ENCODE assay signal across 12 cellular contexts in the genomic region with DNA sequence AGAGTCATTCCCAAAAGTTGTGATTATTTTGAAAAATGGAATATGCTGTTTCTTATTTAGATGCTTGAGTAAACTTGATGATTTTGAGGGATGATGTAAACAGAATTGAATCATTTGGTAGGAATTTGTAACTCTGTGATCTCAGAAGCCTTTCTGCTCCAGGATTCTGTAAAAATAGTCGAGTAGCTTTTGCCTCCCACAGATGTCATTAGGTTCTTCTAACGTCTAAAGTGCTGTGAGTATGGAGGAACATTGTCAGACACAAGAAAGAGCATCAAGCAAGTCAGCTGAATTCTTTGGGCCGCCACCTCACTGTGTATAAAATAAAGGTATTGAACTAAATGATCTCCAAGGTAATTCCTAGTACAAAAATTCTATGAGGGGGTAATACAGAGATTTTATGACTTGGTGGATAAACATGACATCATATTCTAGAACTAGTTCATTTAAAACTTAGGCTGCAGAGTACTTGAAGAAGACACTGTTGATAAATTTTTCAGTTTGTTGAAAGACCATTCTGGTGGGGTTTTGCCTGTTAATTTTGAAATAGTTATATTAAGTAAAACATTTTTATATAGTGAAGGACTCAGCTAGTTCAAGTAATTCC. TPM values are rescaled to one million over a fixed set of nuclear protein-coding genes. Genes with fewer than 3 reads are reported as not detected.
DNase-seq lines count a peak whose midpoint lies in the region; ATAC-seq and TF ChIP-seq lines count a peak whose summit lies in the region.
"Had no signal": no experiment of that assay in that cellular context is flagged by ENCODE, and none has a peak within 500 bp of the region (broad histone marks: within the 10 kb centered on the region; RNA-seq: fewer than 3 reads in every experiment).

No MANE protein-coding gene starts in this region.

- ATAC-seq in naive B cell (ENCODE audit: low read depth in 2 of 2): no peak

- TF ChIP-seq CTCF in AG10803 (conservative IDR thresholded peaks at IDR 0.05; ENCODE audit: low read length) (no peak), HL-60 (IDR thresholded peaks at IDR 0.05; ENCODE audit: insufficient read depth, low read length) (no peak), cardiac fibroblast (IDR thresholded peaks at IDR 0.05; ENCODE audit: low read depth, low read length) (no peak)

- CTCF ChIA-PET in HEK293T (lab: Yijun Ruan, JAX): no interaction called here

- DNase-seq in AG10803 (ENCODE audit: low read depth) (peak; percentile 68), HL-60 (ENCODE audit: low read depth in 1 of 2, low spot score in 1 of 2) (no peak), cardiac fibroblast (ENCODE audit: low read depth in 2 of 2) (peak; percentile 58 to 85), naive B cell (no peak), 8988T (no peak), amniotic stem cell (lab: John Stamatoyannopoulos, UW) (no peak), HEK293T (ENCODE audit: extremely low spot score) (no peak), immature natural killer cell (no peak)
- DNase-seq: anterior cingulate cortex, NCI-H146, small intestine had no signal

- H3K4me3 Mint-ChIP-seq in naive B cell (peak overlapping the region in 2 of 8 donors; percentile 30 to 90), immature natural killer cell (no peak overlapping the region)

- H3K27ac Mint-ChIP-seq in naive B cell (peak overlapping the region in 4 of 6 donors; percentile 78 to 95 (median 90)), immature natural killer cell (peak overlapping the region in 3 of 6 donors; percentile 49 to 78 (median 70))

- H3K9me3 Mint-ChIP-seq in naive B cell (no peaks in the 10 kb centered on the region), immature natural killer cell (no peaks in the 10 kb centered on the region)

- peaks cover 10 to 21% of the 10 kb centered on the region in 2 donors for H3K36me3 Mint-ChIP-seq in naive B cell
- H3K36me3 Mint-ChIP-seq in immature natural killer cell: peaks cover 5 to 21% (median 5%) of the 10 kb centered on the region in 3 donors

- H3K4me3 ChIP-seq in AG10803 (ENCODE audit: low read length) (no peak overlapping the region), HL-60 (replicated peaks; ENCODE audit: insufficient read depth, low read length) (no peak overlapping the region), cardiac fibroblast (replicated peaks in 1 of 2; ENCODE audit: low read depth in 2 of 2, low read length in 2 of 2) (no peak overlapping the region)
- H3K4me3 ChIP-seq: SK-N-MC had no signal

- H3K27me3 Mint-ChIP-seq in naive B cell (no peaks in the 10 kb centered on the region), immature natural killer cell (ENCODE audit: low read depth in 3 of 3) (peaks cover 0 to 3% (median 2%) of the 10 kb centered on the region in 3 donors)

- POLR2A ChIA-PET in HEK293T (lab: Yijun Ruan, JAX): no interaction called here

- peaks cover 61 to 82% (median 81%) of the 10 kb centered on the region in 3 donors for H3K4me1 Mint-ChIP-seq in naive B cell
- peaks cover 54 to 77% of the 10 kb centered on the region in 2 donors for H3K4me1 Mint-ChIP-seq in immature natural killer cell

- no peaks in the 10 kb centered on the region for H3K27me3 ChIP-seq in HL-60 (ENCODE audit: insufficient read depth, poor library complexity, severe bottlenecking)

- H3K27ac ChIP-seq in HL-60 (replicated peaks): peak overlapping the region; percentile 93
- H3K27ac ChIP-seq: SK-N-MC had no signal

TF ChIP-seq in HEK293T, 16 proteins besides CTCF, POLR2A, EP300 and RAD21:
- TF ChIP-seq CTBP1 (IDR thresholded peaks at IDR 0.05; ENCODE audit: borderline replicate concordance) (no peak), SUZ12 (IDR thresholded peaks at IDR 0.05) (no peak), FOXA1 (IDR thresholded peaks at IDR 0.05) (no peak), BHLHE40 (IDR thresholded peaks at IDR 0.05; ENCODE audit: borderline replicate concordance) (no peak), ZNF384 (IDR thresholded peaks at IDR 0.05) (no peak), NFRKB (IDR thresholded peaks at IDR 0.05) (no peak), ELF4 (IDR thresholded peaks at IDR 0.05) (no peak), L3MBTL2 (conservative IDR thresholded peaks at IDR 0.05) (no peak), SP1 (IDR thresholded peaks at IDR 0.05) (no peak), LEF1 (IDR thresholded peaks at IDR 0.05; ENCODE audit: borderline replicate concordance) (no peak), FOXM1 (IDR thresholded peaks at IDR 0.05; ENCODE audit: borderline replicate concordance) (no peak), FOXK2 (IDR thresholded peaks at IDR 0.05) (no peak), ARNT (IDR thresholded peaks at IDR 0.05) (no peak), HDGF (IDR thresholded peaks at IDR 0.05; ENCODE audit: borderline replicate concordance) (no peak), TARDBP (IDR thresholded peaks at IDR 0.05) (no peak)
- TF ChIP-seq, protein P1, sequence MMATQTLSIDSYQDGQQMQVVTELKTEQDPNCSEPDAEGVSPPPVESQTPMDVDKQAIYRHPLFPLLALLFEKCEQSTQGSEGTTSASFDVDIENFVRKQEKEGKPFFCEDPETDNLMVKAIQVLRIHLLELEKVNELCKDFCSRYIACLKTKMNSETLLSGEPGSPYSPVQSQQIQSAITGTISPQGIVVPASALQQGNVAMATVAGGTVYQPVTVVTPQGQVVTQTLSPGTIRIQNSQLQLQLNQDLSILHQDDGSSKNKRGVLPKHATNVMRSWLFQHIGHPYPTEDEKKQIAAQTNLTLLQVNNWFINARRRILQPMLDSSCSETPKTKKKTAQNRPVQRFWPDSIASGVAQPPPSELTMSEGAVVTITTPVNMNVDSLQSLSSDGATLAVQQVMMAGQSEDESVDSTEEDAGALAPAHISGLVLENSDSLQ (IDR thresholded peaks at IDR 0.05): no peak

RNA-seq across cellular contexts. Expression of gene GPR183, which starts 1.4 kb away (rescaled TPM):
- polyA plus RNA-seq in naive B cell (ENCODE audit: low read depth in 6 of 6) (100 to 1,000 TPM in 5 of 6 donors, 10 to 100 TPM in 1; 98.3 to 487 (median 158) TPM), immature natural killer cell (100 to 1,000 TPM in 1 of 3 donors, 10 to 100 TPM in 2; 63.2 to 154 (median 87.1) TPM)

RNA-seq across cellular contexts. Expression of gene GPR18, which starts 50.4 kb away (rescaled TPM):
- polyA plus RNA-seq in naive B cell (ENCODE audit: low read depth in 6 of 6) (100 to 1,000 TPM in 5 of 6 donors, 10 to 100 TPM in 1; 70.6 to 229 (median 135) TPM), immature natural killer cell (10 to 100 TPM; 10.1 to 30.0 (median 21.1) TPM)

Comparison
In these comparisons a context has a peak if more than half of its experiments do, and no peak if none do; other contexts are left out.
1. DNase-seq: peak in AG10803 (single experiment) and cardiac fibroblast (2 of 2); none in HL-60 (0 of 2), naive B cell (single experiment), 8988T (single experiment), amniotic stem cell (single experiment), HEK293T (single experiment) and immature natural killer cell (0 of 3).